Comparison of ENCODE assay signal across 1 cellular context in genomic region chr3:129593230-129593594, GRCh38.
TF ChIP-seq lines count a peak whose summit lies in the region.

No MANE protein-coding gene starts in this region.

TF ChIP-seq in GM12878, 131 proteins besides CTCF, POLR2A, EP300 and RAD21:
- TF ChIP-seq SKIL (IDR thresholded peaks at IDR 0.05; ENCODE audit: low read depth, poor library complexity, severe bottlenecking), result no peak
- TF ChIP-seq ATF3 (IDR thresholded peaks at IDR 0.05; ENCODE audit: borderline replicate concordance, extremely low read depth, low read depth, low read length), result no peak
- no peak for TF ChIP-seq STAT1 (conservative IDR thresholded peaks at IDR 0.05)
- no peak for TF ChIP-seq MLLT1 (IDR thresholded peaks at IDR 0.05)
- TF ChIP-seq ZNF274 (IDR thresholded peaks at IDR 0.05; ENCODE audit: insufficient read depth, insufficient read length), result no peak
- no peak for TF ChIP-seq CUX1 (IDR thresholded peaks at IDR 0.05; ENCODE audit: insufficient replicate concordance, low read depth, low read length)
- no peak for TF ChIP-seq NBN (IDR thresholded peaks at IDR 0.05)
- TF ChIP-seq JUNB (IDR thresholded peaks at IDR 0.05), result no peak
- TF ChIP-seq NR2C1 (IDR thresholded peaks at IDR 0.05), result no peak
- TF ChIP-seq POU2F2 (IDR thresholded peaks at IDR 0.05; ENCODE audit: borderline replicate concordance, low read depth, low read length), result no peak
- no peak for TF ChIP-seq ELK1 (IDR thresholded peaks at IDR 0.05; ENCODE audit: low read depth, low read length)
- TF ChIP-seq WRNIP1 (IDR thresholded peaks at IDR 0.05; ENCODE audit: borderline replicate concordance, low read depth, low read length), result no peak
- TF ChIP-seq NR2C2 (IDR thresholded peaks at IDR 0.05; ENCODE audit: borderline replicate concordance, control insufficient read depth, insufficient read length, low read depth), result no peak
